ENCODE assay signal across 8 cellular contexts in genomic region chr4:120921456-120922389, GRCh38. TPM values are rescaled to one million over a fixed set of nuclear protein-coding genes. Genes with fewer than 3 reads are reported as not detected.
DNase-seq lines count a peak whose midpoint lies in the region; ATAC-seq and TF ChIP-seq lines count a peak whose summit lies in the region.

No MANE protein-coding gene starts in this region.

- peak overlapping the region; percentile 54 for H3K27ac ChIP-seq in 22Rv1
- peak overlapping the region; percentile 87 to 97 for H3K27ac ChIP-seq in breast epithelium
- no peak overlapping the region for H3K27ac ChIP-seq in iPS DF 6.9 (ENCODE audit: low read length)
- peak overlapping the region; percentile 87 to 88 for H3K27ac ChIP-seq in prostate gland

- no peak for TF ChIP-seq POLR2A in breast epithelium (IDR thresholded peaks at IDR 0.05)
- peak; percentile 46 for TF ChIP-seq POLR2A in prostate gland (IDR thresholded peaks at IDR 0.05)

- TF ChIP-seq CTCF in 22Rv1 (IDR thresholded peaks at IDR 0.05) (no peak; the same call in 1 of the 2 replicates), breast epithelium (IDR thresholded peaks at IDR 0.05) (no peak), prostate gland (IDR thresholded peaks at IDR 0.05) (no peak)

- no peaks in the 10 kb centered on the region for H3K27me3 ChIP-seq in breast epithelium
- no peaks in the 10 kb centered on the region for H3K27me3 ChIP-seq in iPS DF 6.9 (ENCODE audit: control insufficient read depth, insufficient read depth, low read length)
- H3K27me3 ChIP-seq in prostate gland (replicated peaks; ENCODE audit: insufficient read depth): no peaks in the 10 kb centered on the region

- H3K9me3 ChIP-seq in breast epithelium (no peaks in the 10 kb centered on the region), iPS DF 6.9 (ENCODE audit: control insufficient read depth, insufficient read depth, low read length) (no peaks in the 10 kb centered on the region), prostate gland (no peaks in the 10 kb centered on the region)

- no peaks in the 10 kb centered on the region for H3K4me1 ChIP-seq in breast epithelium
- H3K4me1 ChIP-seq in iPS DF 6.9 (ENCODE audit: control insufficient read depth, insufficient read depth, low read length): no peaks in the 10 kb centered on the region
- H3K4me1 ChIP-seq in prostate gland (replicated peaks): no peaks in the 10 kb centered on the region

- peak overlapping the region; percentile 72 to 88 (median 72) for H3K4me3 ChIP-seq in breast epithelium
- H3K4me3 ChIP-seq in iPS DF 6.9 (ENCODE audit: low read length): peak overlapping the region; percentile 98
- peak overlapping the region; percentile 56 to 69 for H3K4me3 ChIP-seq in prostate gland

- no peaks in the 10 kb centered on the region for H3K36me3 ChIP-seq in breast epithelium
- no peaks in the 10 kb centered on the region; the same call in 1 of the 2 replicates for H3K36me3 ChIP-seq in iPS DF 6.9 (ENCODE audit: control insufficient read depth, insufficient read depth, low read length)
- H3K36me3 ChIP-seq in prostate gland: no peaks in the 10 kb centered on the region

- ATAC-seq in GM21447 (IDR thresholded peaks at IDR 0.05; ENCODE audit: unreplicated experiment): no peak

- no CpG with 5 or more reads among the region's 53 CpGs for WGBS in iPS DF 6.9 (ENCODE audit: insufficient coverage, insufficient read length)
- 1% methylated on average over 32 of the region's 53 CpGs for WGBS in prostate gland

- intact Hi-C loops in breast epithelium (cut with DNase I; ENCODE audit: low total_unique reads) (no loop called here), prostate gland (cut with DNase I) (no loop called here)

- DNase-seq in HCEC 1CT (peak; percentile 64), SKM-1 (lab: John Stamatoyannopoulos, UW; ENCODE audit: unreplicated experiment) (peak; percentile 17), breast epithelium (ENCODE audit: low spot score in 2 of 2) (peak; percentile 25 to 53), iPS DF 6.9 (ENCODE audit: low read depth, low spot score) (no peak), prostate gland (ENCODE audit: low spot score) (peak; percentile 46), NAMALWA (ENCODE audit: low spot score) (no peak)

RNA-seq across cellular contexts. Expression of gene PRDM5, which starts 0.8 kb away (rescaled TPM):
- total RNA-seq in breast epithelium (10 to 100 TPM; 14.4 to 27.5 (median 24.9) TPM), prostate gland (10 to 100 TPM in 1 of 2 donors, 1 to 10 TPM in 1; 9.9 to 18.9 TPM)

Comparison
In these comparisons a context has a peak if more than half of its experiments do, and no peak if none do; other contexts are left out.
1. DNase-seq: peak in HCEC 1CT (single experiment), SKM-1 (single experiment), breast epithelium (2 of 2) and prostate gland (single experiment); none in iPS DF 6.9 (single experiment) and NAMALWA (single experiment).
2. Peak in every context shown above with its lines, with median percentiles within 50 percentile points of each other: H3K4me3 ChIP-seq.